24 cellular contexts compared by ENCODE assay signal in genomic region chr14:74846168-74846567, GRCh38. TPM values are rescaled to one million over a fixed set of nuclear protein-coding genes. Genes with fewer than 3 reads are reported as not detected.
DNase-seq lines count a peak whose midpoint lies in the region; ATAC-seq and TF ChIP-seq lines count a peak whose summit lies in the region.
"Had no signal": no experiment of that assay in that cellular context is flagged by ENCODE, and none has a peak within 500 bp of the region (broad histone marks: within the 10 kb centered on the region; RNA-seq: fewer than 3 reads in every experiment).

No MANE protein-coding gene starts in this region.

- H3K9ac ChIP-seq in adipocyte (ENCODE audit: low read length) (peak overlapping the region; percentile 43), smooth muscle cell (ENCODE audit: low read depth) (no peak overlapping the region)

- no peak for TF ChIP-seq CTCF in smooth muscle cell (IDR thresholded peaks at IDR 0.05; ENCODE audit: borderline replicate concordance, insufficient read depth, poor library complexity, severe bottlenecking)
- TF ChIP-seq CTCF in psoas muscle (IDR thresholded peaks at IDR 0.05) = no peak

- no peak for ATAC-seq in psoas muscle
- ATAC-seq: natural killer cell had no signal

- H3K36me3 ChIP-seq in adipocyte (ENCODE audit: control insufficient read depth, insufficient read depth, low read length, severe bottlenecking) (peaks cover 6% of the 10 kb centered on the region), smooth muscle cell (ENCODE audit: low read depth) (no peaks in the 10 kb centered on the region), psoas muscle (ENCODE audit: insufficient read depth in 1 of 2, low read depth in 1 of 2) (no peaks in the 10 kb centered on the region)
- H3K36me3 ChIP-seq: HAP-1 had no signal

- H3F3A ChIP-seq in smooth muscle cell (ENCODE audit: low read depth) = peaks cover 19% of the 10 kb centered on the region

- H4K20me1 ChIP-seq in smooth muscle cell (ENCODE audit: low read depth) = no peaks in the 10 kb centered on the region

- H2AFZ ChIP-seq in smooth muscle cell (ENCODE audit: low read depth) = no peak overlapping the region

- intact Hi-C loops in psoas muscle (cut with DNase I) = no loop called here

- DNase-seq in NCI-H82 (lab: John Stamatoyannopoulos, UW) = peak; percentile 49
- no peak for DNase-seq in NCI-H82 treated with DMSO at 0.1 percent for 48 hours (lab: John Stamatoyannopoulos, UW; ENCODE audit: unreplicated experiment)
- DNase-seq in adipocyte (ENCODE audit: low read depth) = peak; percentile 94
- DNase-seq in fibroblast of the conjunctiva (ENCODE audit: low read depth) = peak; percentile 76
- DNase-seq in smooth muscle cell (lab: John Stamatoyannopoulos, UW; ENCODE audit: unreplicated experiment) = no peak
- DNase-seq in psoas muscle = no peak
- no peak for DNase-seq in NCI-H345 treated with DMSO at 0.1 percent for 48 hours (lab: John Stamatoyannopoulos, UW; ENCODE audit: unreplicated experiment)
- no peak for DNase-seq in activated CD8-positive, alpha-beta memory T cell treated with anti-CD3 and anti-CD28 coated beads for 24 hours
- DNase-seq: activated CD4-positive, alpha-beta T cell treated with anti-CD3 and anti-CD28 coated beads for 4 hours; effector CD4-positive, alpha-beta T cell; kidney glomerular epithelial cell; mesendoderm; natural killer cell; NCI-H1694 treated with DMSO at 0.1 percent for 48 hours; NCI-H2227 treated with DMSO at 0.1 percent for 48 hours; NK-92 treated with Interleukin-12 subunit alpha and Interleukin-12 subunit beta, amount 100 ng/mL, for 24 hours; posterior cingulate gyrus; RPMI8226; stimulated activated CD4-positive, alpha-beta T cell treated with anti-CD3 and anti-CD28 coated beads, Interleukin-4, amount 100 ng/mL, for 1 hour had no signal

- H3K79me2 ChIP-seq in smooth muscle cell (ENCODE audit: low read depth) = no peaks in the 10 kb centered on the region

- H3K27ac ChIP-seq in smooth muscle cell (ENCODE audit: low read depth) (peak overlapping the region; percentile 62), psoas muscle (no peak overlapping the region)
- H3K27ac ChIP-seq: 22Rv1, esophagus muscularis mucosa had no signal

- H3K4me2 ChIP-seq in smooth muscle cell = peak overlapping the region; percentile 57

- H3K9me3 ChIP-seq in adipocyte (ENCODE audit: control insufficient read depth, low read length) (no peaks in the 10 kb centered on the region), smooth muscle cell (replicated peaks; ENCODE audit: low read depth) (no peaks in the 10 kb centered on the region), psoas muscle (no peaks in the 10 kb centered on the region)
- H3K9me3 ChIP-seq: esophagus muscularis mucosa, HAP-1 had no signal

- WGBS in smooth muscle cell (ENCODE audit: low lambda C conversion rate) = 26% methylated on average over 3 of the region's 3 CpGs
- WGBS in psoas muscle, 3 donors = 48 to 63% (median 52%) methylated on average over 3 of the region's 3 CpGs

- peaks cover 73% of the 10 kb centered on the region for H3K4me1 ChIP-seq in adipocyte (ENCODE audit: control insufficient read depth, insufficient read depth, low read length)
- peaks cover 6% of the 10 kb centered on the region for H3K4me1 ChIP-seq in smooth muscle cell (ENCODE audit: low read depth)
- H3K4me1 ChIP-seq in psoas muscle = no peaks in the 10 kb centered on the region
- H3K4me1 ChIP-seq: esophagus muscularis mucosa, HAP-1 had no signal

- no peaks in the 10 kb centered on the region for H3K27me3 ChIP-seq in adipocyte (replicated peaks; ENCODE audit: control insufficient read depth, insufficient read depth, low read length)
- H3K27me3 ChIP-seq in smooth muscle cell (ENCODE audit: low read depth) = no peaks in the 10 kb centered on the region
- no peaks in the 10 kb centered on the region for H3K27me3 ChIP-seq in psoas muscle (ENCODE audit: insufficient read depth in 3 of 3, low read length in 2 of 3)
- H3K27me3 ChIP-seq: esophagus muscularis mucosa had no signal

- no peak overlapping the region for H3K4me3 ChIP-seq in adipocyte (ENCODE audit: low read length)
- no peak overlapping the region for H3K4me3 ChIP-seq in smooth muscle cell
- H3K4me3 ChIP-seq in psoas muscle = no peak overlapping the region
- H3K4me3 ChIP-seq: esophagus muscularis mucosa, HAP-1 had no signal

RNA-seq across cellular contexts. Expression of gene PROX2, which starts 29.8 kb away (rescaled TPM):
- not detected in 2 replicates for total RNA-seq in smooth muscle cell
- 0.08 and 0.52 TPM in 2 replicates for polyA plus RNA-seq in smooth muscle cell
- total RNA-seq in psoas muscle = not detected
- polyA plus RNA-seq in psoas muscle = not detected
- total RNA-seq: esophagus muscularis mucosa, skeletal muscle tissue had no signal
- polyA plus RNA-seq: adipose tissue had no signal

RNA-seq across cellular contexts. Expression of gene DLST, which starts 35.5 kb away (rescaled TPM):
- total RNA-seq in smooth muscle cell (45.1 and 46.9 TPM in 2 replicates), psoas muscle (100 to 1,000 TPM; 133 to 221 (median 144) TPM)
- polyA plus RNA-seq in smooth muscle cell (4.9 and 7.8 TPM in 2 replicates), psoas muscle (100 to 1,000 TPM in 2 of 3 donors, 10 to 100 TPM in 1; 97.7 to 162 (median 123) TPM)

Comparison
In these comparisons a context has a peak if more than half of its experiments do, and no peak if none do; other contexts are left out.
1. DNase-seq: peak in NCI-H82 (single experiment), adipocyte (single experiment) and fibroblast of the conjunctiva (single experiment); none in NCI-H82 treated with DMSO at 0.1 percent for 48 hours (single experiment), smooth muscle cell (single experiment), psoas muscle (0 of 2), NCI-H345 treated with DMSO at 0.1 percent for 48 hours (single experiment) and activated CD8-positive, alpha-beta memory T cell treated with anti-CD3 and anti-CD28 coated beads for 24 hours (single experiment).